8 cellular contexts compared by ENCODE assay signal in the genomic region with DNA sequence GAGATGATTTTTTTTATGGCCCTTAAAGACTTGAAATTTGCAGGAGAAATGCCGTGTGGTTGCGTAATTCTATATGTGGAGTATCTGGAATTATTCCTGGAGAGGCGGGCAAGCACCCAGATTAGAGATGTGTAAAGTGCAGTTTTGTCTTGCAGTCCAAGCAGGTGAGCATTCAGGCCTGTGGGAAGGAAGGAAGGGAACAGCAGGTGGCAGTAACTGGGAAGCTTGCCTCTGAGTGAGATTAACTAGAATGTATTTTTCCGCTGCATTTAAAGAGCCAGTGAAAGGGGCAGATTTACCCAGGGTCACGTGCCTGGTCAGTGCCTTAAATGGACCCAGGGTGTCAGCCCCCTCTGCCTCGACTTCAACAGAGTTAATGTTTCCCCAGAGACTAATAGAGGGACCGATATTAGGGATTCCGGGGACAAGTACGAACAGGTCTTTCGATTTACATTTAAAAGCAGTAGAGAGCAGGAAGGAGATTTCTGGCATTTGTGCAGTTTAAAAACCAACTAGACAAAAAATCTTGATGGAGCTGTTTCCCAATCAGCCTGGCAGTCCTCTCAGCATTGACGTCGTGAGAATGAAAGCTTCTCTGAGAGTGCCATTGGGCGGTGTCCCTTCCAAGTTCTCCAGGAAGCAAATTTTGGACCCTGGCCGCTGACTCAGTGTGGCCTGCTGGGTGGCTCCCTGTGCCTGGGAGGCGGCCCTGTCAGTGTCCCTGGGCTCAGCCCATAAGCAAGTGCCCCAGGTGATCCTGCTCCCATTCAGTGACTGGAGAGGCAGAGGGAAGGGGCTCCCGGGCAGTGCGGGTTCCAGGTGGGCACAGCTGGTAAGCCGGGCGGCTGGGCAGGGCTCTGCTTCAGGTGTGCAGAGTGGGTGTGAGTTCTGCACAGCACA. TPM values are rescaled to one million over a fixed set of nuclear protein-coding genes. Genes with fewer than 3 reads are reported as not detected.
DNase-seq lines count a peak whose midpoint lies in the region; ATAC-seq and TF ChIP-seq lines count a peak whose summit lies in the region.

No MANE protein-coding gene starts in this region.

- no peaks in the 10 kb centered on the region for H3K9me3 ChIP-seq in T-helper 17 cell (ENCODE audit: control insufficient read depth, low read length, poor library complexity, severe bottlenecking)
- H3K9me3 ChIP-seq in cardiac muscle cell (ENCODE audit: low read depth): no peaks in the 10 kb centered on the region

- DNase-seq in DMS 273 (lab: John Stamatoyannopoulos, UW; ENCODE audit: unreplicated experiment): peak; percentile 72
- no peak for DNase-seq in DMS 273 treated with DMSO at 0.1 percent for 48 hours (lab: John Stamatoyannopoulos, UW)
- DNase-seq in T-helper 17 cell: no peak
- DNase-seq in cardiac muscle cell (ENCODE audit: low read depth in 1 of 2, low spot score in 1 of 2): peak; percentile 51 to 65
- DNase-seq in pons (ENCODE audit: low spot score): peak; percentile 80

- no peaks in the 10 kb centered on the region for H3K27me3 ChIP-seq in cardiac muscle cell

- peak overlapping the region; percentile 49 for H3K27ac Mint-ChIP-seq in T-helper 17 cell

- peaks cover 10% of the 10 kb centered on the region for H3K4me1 Mint-ChIP-seq in T-helper 17 cell

- no peaks in the 10 kb centered on the region for H3K27me3 Mint-ChIP-seq in T-helper 17 cell

- peak; percentile 21 for TF ChIP-seq CTCF in cardiac muscle cell (IDR thresholded peaks at IDR 0.05; ENCODE audit: low read depth, low read length)

- no peak overlapping the region for H3K4me3 ChIP-seq in cardiac muscle cell

- no peak overlapping the region for H3K4me3 Mint-ChIP-seq in T-helper 17 cell

- no peaks in the 10 kb centered on the region for H3K36me3 Mint-ChIP-seq in T-helper 17 cell (ENCODE audit: low read depth)

- peaks cover 28% of the 10 kb centered on the region for H3K4me1 ChIP-seq in cardiac muscle cell (ENCODE audit: low read depth)

- ATAC-seq in T-helper 17 cell (no peak), HG02588 (IDR thresholded peaks at IDR 0.05; ENCODE audit: unreplicated experiment) (no peak), HG03378 (IDR thresholded peaks at IDR 0.05; ENCODE audit: unreplicated experiment) (no peak), GM21447 (IDR thresholded peaks at IDR 0.05; ENCODE audit: unreplicated experiment) (no peak)

- H3K27ac ChIP-seq in cardiac muscle cell: peak overlapping the region; percentile 58

- H3K36me3 ChIP-seq in cardiac muscle cell: no peaks in the 10 kb centered on the region

RNA-seq across cellular contexts. Expression of a gene that starts 38.2 kb away (rescaled TPM):
- 10 to 100 TPM; 36.7 to 46.7 TPM for total RNA-seq in T-helper 17 cell
- total RNA-seq in cardiac muscle cell: 19.8 and 29.0 TPM in 2 replicates
- polyA plus RNA-seq in cardiac muscle cell: 13.8 and 15.7 TPM in 2 replicates

Comparison
In these comparisons a context has a peak if more than half of its experiments do, and no peak if none do; other contexts are left out.
1. DNase-seq: peak in DMS 273 (single experiment), cardiac muscle cell (2 of 2) and pons (single experiment); none in DMS 273 treated with DMSO at 0.1 percent for 48 hours (single experiment) and T-helper 17 cell (0 of 3).